7 cellular contexts compared by ENCODE assay signal in genomic region chr1:8702848-8703810, GRCh38.
DNase-seq lines count a peak whose midpoint lies in the region; ATAC-seq and TF ChIP-seq lines count a peak whose summit lies in the region.

No MANE protein-coding gene starts in this region.

- intact Hi-C loops in body of pancreas (cut with DNase I), result no loop called here

- H3K4me1 ChIP-seq in body of pancreas, result peaks cover 56% of the 10 kb centered on the region

- TF ChIP-seq CTCF in body of pancreas (IDR thresholded peaks at IDR 0.05), result peak in 4 of 7 experiments; percentile 10 to 62 (median 40)

- ATAC-seq in GM18498 (IDR thresholded peaks at IDR 0.05; ENCODE audit: unreplicated experiment), result peak; percentile 71
- ATAC-seq in HG02884 (IDR thresholded peaks at IDR 0.05; ENCODE audit: unreplicated experiment), result peak; percentile 53
- ATAC-seq in body of pancreas, result peak; percentile 94

- no peaks in the 10 kb centered on the region for H3K36me3 ChIP-seq in body of pancreas (replicated peaks in 1 of 2; ENCODE audit: insufficient read depth in 1 of 2, low read depth in 2 of 2)

- 1 to 3% methylated on average over 27 to 82 of the region's 88 CpGs for WGBS in body of pancreas, 2 donors

- peak overlapping the region; percentile 69 to 78 for H3K4me3 ChIP-seq in body of pancreas

- no peaks in the 10 kb centered on the region for H3K9me3 ChIP-seq in body of pancreas

- no peaks in the 10 kb centered on the region for H3K27me3 ChIP-seq in body of pancreas

- peak; percentile 65 to 92 for DNase-seq in NCI-H187 (lab: John Stamatoyannopoulos, UW)
- DNase-seq in T-helper 9 cell, result peak; percentile 30
- DNase-seq in body of pancreas, result peak; percentile 93 to 96 (median 94)
- peak; percentile 57 for DNase-seq in iPS DF 19.7 (ENCODE audit: low read depth, low spot score)
- peak; percentile 83 for DNase-seq in renal cortical epithelial cell (ENCODE audit: low read depth)

- peak; percentile 68 to 85 (median 72) for TF ChIP-seq POLR2A in body of pancreas (IDR thresholded peaks at IDR 0.05)

- H3K27ac ChIP-seq in body of pancreas, result peak overlapping the region; percentile 89 to 97 (median 94)

Comparison
In these comparisons a context has a peak if more than half of its experiments do, and no peak if none do; other contexts are left out.
1. Peak in every context shown above with its lines: DNase-seq, ATAC-seq, H3K4me3 ChIP-seq and H3K27ac ChIP-seq.
2. DNase-seq: peak in every context shown above with its lines; median percentile 94 in body of pancreas; 83 in renal cortical epithelial cell; 78 in NCI-H187; 57 in iPS DF 19.7; 30 in T-helper 9 cell.